ENCODE assay signal across 22 cellular contexts in the genomic region with DNA sequence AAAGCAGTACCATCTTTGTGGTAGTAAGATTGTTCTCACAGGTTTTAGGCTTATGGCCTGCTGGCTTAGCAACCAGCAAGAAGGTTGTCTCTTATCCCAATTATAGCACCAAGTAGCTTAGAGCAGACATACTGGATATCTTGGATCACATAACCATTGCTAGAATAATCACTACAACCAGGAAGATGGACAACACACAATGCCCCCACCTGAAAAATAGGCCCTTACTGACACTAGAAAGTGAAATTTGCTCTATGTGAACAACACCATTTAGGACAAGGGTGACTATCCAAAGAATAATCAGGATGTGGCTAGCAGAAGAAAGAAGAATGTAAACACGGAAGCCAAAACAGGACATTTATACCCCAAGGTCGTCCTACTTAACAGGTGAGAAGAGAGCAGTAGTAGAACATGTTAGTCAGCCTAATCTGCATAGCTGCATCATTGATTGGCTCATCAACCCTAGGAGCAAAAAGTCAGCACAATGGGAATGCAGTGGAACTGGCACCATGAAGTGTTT.
DNase-seq lines count a peak whose midpoint lies in the region; ATAC-seq lines count a peak whose summit lies in the region.
"Had no signal": no experiment of that assay in that cellular context is flagged by ENCODE, and none has a peak within 500 bp of the region (broad histone marks: within the 10 kb centered on the region; RNA-seq: fewer than 3 reads in every experiment).

No MANE protein-coding gene starts in this region.

- H3K4me1 Mint-ChIP-seq in stimulated activated naive B cell treated with anti-CD40 and anti-IgM and Interleukin-4, amounts not matched to agents 10 μg/mL and 1 μg/mL and 100 μg/mL, for 72 hours: peaks cover 10 to 24% of the 10 kb centered on the region in 2 donors
- H3K4me1 Mint-ChIP-seq: activated naive CD8-positive, alpha-beta T cell treated with anti-CD3 and anti-CD28 coated beads, Interleukin-2, amount 10 ng/mL, durations not matched to agents 7 days and 5 days had no signal

- H3K27ac Mint-ChIP-seq in stimulated activated naive B cell treated with anti-CD40 and anti-IgM and Interleukin-4, amounts not matched to agents 10 μg/mL and 1 μg/mL and 100 μg/mL, for 72 hours: peak overlapping the region; percentile 90
- H3K27ac Mint-ChIP-seq: activated naive CD8-positive, alpha-beta T cell treated with anti-CD3 and anti-CD28 coated beads, Interleukin-2, amount 10 ng/mL, durations not matched to agents 7 days and 5 days; CD8-positive, alpha-beta T cell had no signal

- H3K27me3 Mint-ChIP-seq in stimulated activated naive B cell treated with anti-CD40 and anti-IgM and Interleukin-4, amounts not matched to agents 10 μg/mL and 1 μg/mL and 100 μg/mL, for 72 hours: no peaks in the 10 kb centered on the region

- H3K36me3 Mint-ChIP-seq in stimulated activated naive B cell treated with anti-CD40 and anti-IgM and Interleukin-4, amounts not matched to agents 10 μg/mL and 1 μg/mL and 100 μg/mL, for 72 hours: no peaks in the 10 kb centered on the region
- H3K36me3 Mint-ChIP-seq: activated naive CD8-positive, alpha-beta T cell treated with anti-CD3 and anti-CD28 coated beads, Interleukin-2, amount 10 ng/mL, durations not matched to agents 7 days and 5 days; CD8-positive, alpha-beta T cell had no signal

- peak; percentile 60 to 69 for ATAC-seq in stimulated activated naive B cell treated with anti-CD40 and anti-IgM and Interleukin-4, amounts not matched to agents 10 μg/mL and 1 μg/mL and 100 μg/mL, for 72 hours (replicated peaks)
- ATAC-seq in HG02642 (IDR thresholded peaks at IDR 0.05; ENCODE audit: poor library complexity, unreplicated experiment): no peak
- ATAC-seq: CD8-positive, alpha-beta T cell; heart left ventricle had no signal

- no peaks in the 10 kb centered on the region for H3K4me1 ChIP-seq in esophagus (ENCODE audit: control insufficient read depth in 2 of 2, insufficient read depth in 2 of 2, low read length in 1 of 2)
- H3K4me1 ChIP-seq: heart left ventricle had no signal

- peak overlapping the region; percentile 3 to 52 for H3K27ac ChIP-seq in esophagus (ENCODE audit: low read depth in 2 of 2, low read length in 1 of 2)
- H3K27ac ChIP-seq: heart left ventricle, spleen had no signal

- H3K4me3 ChIP-seq in esophagus (ENCODE audit: low read depth in 1 of 2, low read length in 2 of 2): no peak overlapping the region
- H3K4me3 ChIP-seq: heart left ventricle, MG63, spleen had no signal

- WGBS in esophagus, 2 donors: 51 to 55% methylated on average over 2 of the region's 2 CpGs

- no peaks in the 10 kb centered on the region for H3K36me3 ChIP-seq in esophagus (ENCODE audit: control insufficient read depth in 2 of 2, insufficient read depth in 2 of 2, low read length in 1 of 2)
- H3K36me3 ChIP-seq: heart left ventricle, MG63, spleen had no signal

- H3K9me3 Mint-ChIP-seq in stimulated activated naive B cell treated with anti-CD40 and anti-IgM and Interleukin-4, amounts not matched to agents 10 μg/mL and 1 μg/mL and 100 μg/mL, for 72 hours: peaks cover 0 to 2% of the 10 kb centered on the region in 2 donors
- H3K9me3 Mint-ChIP-seq: activated naive CD8-positive, alpha-beta T cell treated with anti-CD3 and anti-CD28 coated beads, Interleukin-2, amount 10 ng/mL, durations not matched to agents 7 days and 5 days; CD8-positive, alpha-beta T cell had no signal

- no peaks in the 10 kb centered on the region for H3K9me3 ChIP-seq in esophagus (ENCODE audit: control insufficient read depth in 2 of 2, insufficient read depth in 1 of 2, low read depth in 1 of 2, low read length in 1 of 2)
- H3K9me3 ChIP-seq: heart left ventricle, MG63, spleen had no signal

- H3K4me3 Mint-ChIP-seq in stimulated activated naive B cell treated with anti-CD40 and anti-IgM and Interleukin-4, amounts not matched to agents 10 μg/mL and 1 μg/mL and 100 μg/mL, for 72 hours: peak overlapping the region in 1 of 2 donors; percentile 22
- H3K4me3 Mint-ChIP-seq: activated naive CD8-positive, alpha-beta T cell treated with anti-CD3 and anti-CD28 coated beads, Interleukin-2, amount 10 ng/mL, durations not matched to agents 7 days and 5 days; CD8-positive, alpha-beta T cell had no signal

- no peaks in the 10 kb centered on the region for H3K27me3 ChIP-seq in esophagus (ENCODE audit: control insufficient read depth in 1 of 2, insufficient read depth in 2 of 2, low read length in 2 of 2)
- H3K27me3 ChIP-seq: heart left ventricle, MG63, spleen had no signal

- peak; percentile 54 for DNase-seq in DMS53 (lab: John Stamatoyannopoulos, UW)
- DNase-seq in DMS53 treated with DMSO at 0.1 percent for 48 hours (lab: John Stamatoyannopoulos, UW; ENCODE audit: unreplicated experiment): no peak
- DNase-seq in SW480 (ENCODE audit: low spot score): peak; percentile 30
- DNase-seq in stimulated activated naive B cell treated with anti-CD40 and anti-IgM and Interleukin-4, amounts not matched to agents 10 μg/mL and 1 μg/mL and 100 μg/mL, for 72 hours: no peak
- no peak for DNase-seq in CD1c-positive myeloid dendritic cell (ENCODE audit: extremely low spot score)
- no peak for DNase-seq in NK-92 (lab: John Stamatoyannopoulos, UW; ENCODE audit: unreplicated experiment)
- DNase-seq: 8988T; activated CD4-positive, alpha-beta T cell treated with anti-CD3 and anti-CD28 coated beads, Interleukin-2, amount 50 U/mL, for 1 hour; activated naive CD8-positive, alpha-beta T cell treated with anti-CD3 and anti-CD28 coated beads, Interleukin-2, amount 10 ng/mL, durations not matched to agents 7 days and 5 days; activated T-cell treated with anti-CD3 and anti-CD28 coated beads, Interleukin-2, amount 50 U/mL, for 48 hours; CD8-positive, alpha-beta T cell; GF-D8; heart left ventricle; kidney glomerular epithelial cell; MG63; NCI-H2107; posterior cingulate gyrus; SIG-M5; spleen; T1000 had no signal

Comparison
In these comparisons a context has a peak if more than half of its experiments do, and no peak if none do; other contexts are left out.
1. DNase-seq: peak in DMS53 (single experiment) and SW480 (single experiment); none in DMS53 treated with DMSO at 0.1 percent for 48 hours (single experiment), stimulated activated naive B cell treated with anti-CD40 and anti-IgM and Interleukin-4, amounts not matched to agents 10 μg/mL and 1 μg/mL and 100 μg/mL, for 72 hours (single experiment), CD1c-positive myeloid dendritic cell (single experiment) and NK-92 (single experiment).